Comparison of ENCODE assay signal across 15 cellular contexts in the genomic region with DNA sequence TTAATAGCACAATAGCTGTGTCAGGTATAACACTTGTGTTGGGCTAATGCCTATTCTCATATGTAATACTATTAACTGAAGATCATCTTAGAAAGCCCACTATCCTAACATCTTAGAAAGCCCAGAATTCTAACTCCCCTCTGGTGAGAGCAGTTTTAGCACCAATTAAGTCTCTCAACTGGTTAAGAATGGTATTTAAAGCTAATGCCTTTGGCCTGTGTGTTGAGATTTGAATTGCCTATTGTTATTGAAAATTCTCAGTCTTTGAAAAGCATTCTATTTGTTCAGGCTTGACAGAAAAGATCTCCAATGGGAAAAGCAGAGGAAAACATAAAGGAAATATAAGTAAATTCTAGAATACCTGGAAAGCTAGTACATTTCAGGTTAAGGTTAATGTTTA.
A peak's percentile ranks its signal among the peaks of the same experiment; 100 is the strongest.
DNase-seq lines count a peak whose midpoint lies in the region; ATAC-seq and TF ChIP-seq lines count a peak whose summit lies in the region.
"Had no signal": no experiment of that assay in that cellular context is flagged by ENCODE, and none has a peak within 500 bp of the region (broad histone marks: within the 10 kb centered on the region; RNA-seq: fewer than 3 reads in every experiment).

No MANE protein-coding gene starts in this region.

- no peak for TF ChIP-seq CTCF in heart left ventricle (IDR thresholded peaks at IDR 0.05)
- no peak for TF ChIP-seq CTCF in chondrocyte (IDR thresholded peaks at IDR 0.05)
- no peak for TF ChIP-seq CTCF in nephron (IDR thresholded peaks at IDR 0.05; ENCODE audit: unreplicated experiment in 3 of 3)
- no peak for TF ChIP-seq CTCF in upper lobe of left lung (IDR thresholded peaks at IDR 0.05)

- H3K27ac ChIP-seq in heart left ventricle (peak overlapping the region; percentile 63 to 90 (median 78)), upper lobe of left lung (peak overlapping the region; percentile 28 to 77 (median 46))
- H3K27ac ChIP-seq: A549, testis, VCaP had no signal

- H3K36me3 Mint-ChIP-seq in chondrocyte (ENCODE audit: low read depth) (no peaks in the 10 kb centered on the region), nephron (ENCODE audit: low read depth) (no peaks in the 10 kb centered on the region)

- H3K27me3 ChIP-seq in heart left ventricle, result no peaks in the 10 kb centered on the region
- no peaks in the 10 kb centered on the region for H3K27me3 ChIP-seq in upper lobe of left lung
- H3K27me3 ChIP-seq: testis had no signal

- H3K36me3 ChIP-seq in heart left ventricle (no peaks in the 10 kb centered on the region), upper lobe of left lung (no peaks in the 10 kb centered on the region)

- TF ChIP-seq EP300 in upper lobe of left lung (IDR thresholded peaks at IDR 0.05), result no peak

- H3K27ac Mint-ChIP-seq in chondrocyte (ENCODE audit: unreplicated experiment), result peak overlapping the region; percentile 79
- peak overlapping the region; percentile 67 to 85 (median 78) for H3K27ac Mint-ChIP-seq in nephron

- H3K4me3 ChIP-seq in heart left ventricle, result no peak overlapping the region
- no peak overlapping the region for H3K4me3 ChIP-seq in upper lobe of left lung
- H3K4me3 ChIP-seq: A549, testis had no signal

- DNase-seq in heart left ventricle (no peak), left ventricle myocardium superior (no peak), chondrocyte (ENCODE audit: low spot score) (no peak), upper lobe of left lung (no peak), GOT3 (lab: John Stamatoyannopoulos, UW) (no peak)
- DNase-seq: activated CD8-positive, alpha-beta memory T cell treated with anti-CD3 and anti-CD28 coated beads for 24 hours; cortex of kidney; NCI-H1930; NCI-H748 treated with DMSO at 0.1 percent for 48 hours; testis had no signal

- H3K9me3 ChIP-seq in heart left ventricle (no peaks in the 10 kb centered on the region), upper lobe of left lung (no peaks in the 10 kb centered on the region)
- H3K9me3 ChIP-seq: A549, testis had no signal

- H3K4me3 Mint-ChIP-seq in chondrocyte (ENCODE audit: unreplicated experiment), result no peak overlapping the region
- peak overlapping the region in 1 of 3 experiments; percentile 36 for H3K4me3 Mint-ChIP-seq in nephron

- H3K4me1 Mint-ChIP-seq in chondrocyte (ENCODE audit: low read depth), result peaks cover 39% of the 10 kb centered on the region
- H3K4me1 Mint-ChIP-seq in nephron, result peaks cover 55% of the 10 kb centered on the region

- TF ChIP-seq POLR2A in heart left ventricle (IDR thresholded peaks at IDR 0.05) (no peak), upper lobe of left lung (IDR thresholded peaks at IDR 0.05) (no peak)

- ATAC-seq in heart left ventricle (no peak), left ventricle myocardium superior (no peak), upper lobe of left lung (ENCODE audit: low FRiP score in 2 of 2) (no peak), GM18867 (IDR thresholded peaks at IDR 0.05; ENCODE audit: unreplicated experiment) (no peak), GM21447 (IDR thresholded peaks at IDR 0.05; ENCODE audit: unreplicated experiment) (no peak)
- ATAC-seq: A549 had no signal

- H3K9me3 Mint-ChIP-seq in chondrocyte (ENCODE audit: low read depth), result no peaks in the 10 kb centered on the region
- no peaks in the 10 kb centered on the region for H3K9me3 Mint-ChIP-seq in nephron

- intact Hi-C loops in heart left ventricle (cut with DNase I), result loop anchor here in 1 of 10 donors (5.0 kb wide), 1 partner anchor 39 kb away; no protein-coding TSS in a partner anchor
- intact Hi-C loops in left ventricle myocardium superior (cut with micrococcal nuclease), result no loop called here

- peaks cover 0 to 28% (median 6%) of the 10 kb centered on the region in 12 donors for H3K4me1 ChIP-seq in heart left ventricle
- peaks cover 0 to 4% (median 0%) of the 10 kb centered on the region in 4 donors for H3K4me1 ChIP-seq in upper lobe of left lung
- H3K4me1 ChIP-seq: A549 had no signal

- H3K27me3 Mint-ChIP-seq in chondrocyte (ENCODE audit: low read depth) (no peaks in the 10 kb centered on the region), nephron (ENCODE audit: low read depth) (no peaks in the 10 kb centered on the region)
